ENCODE assay signal across 8 cellular contexts in genomic region chr16:67561824-67562525, GRCh38. TPM values are rescaled to one million over a fixed set of nuclear protein-coding genes. Genes with fewer than 3 reads are reported as not detected.
DNase-seq lines count a peak whose midpoint lies in the region; FAIRE-seq and TF ChIP-seq lines count a peak whose summit lies in the region.

No MANE protein-coding gene starts in this region.

- peak overlapping the region; percentile 56 for H3K18ac ChIP-seq in H1 (ENCODE audit: extremely low read depth, low read length)

- no peak overlapping the region for H2BK15ac ChIP-seq in H1 (ENCODE audit: low read length)

- CTCF ChIA-PET in H1 (lab: Charles Lee; ENCODE audit: partially characterized antibody) = interaction anchor here (0.6 to 10.4 kb wide), 15 partner anchors 14 to 102 kb away, joined by 3 to 108 read pairs (median 4); no protein-coding TSS in a partner anchor

- no peak overlapping the region for H2BK20ac ChIP-seq in H1 (ENCODE audit: low read length)

- peak overlapping the region; percentile 96 for H3K27ac ChIP-seq in H1 (ENCODE audit: low read depth, low read length)

- peak overlapping the region; percentile 54 for H4K91ac ChIP-seq in H1 (replicated peaks; ENCODE audit: insufficient read length, low read length)

- POLR2A ChIA-PET in H1 (lab: Charles Lee; ENCODE audit: partially characterized antibody) = interaction anchor here (0.7 to 8.4 kb wide), 28 partner anchors 9 to 339 kb away, joined by 3 to 105 read pairs (median 5); partner anchors contain the start of genes ACD, ATP6V0D1, C16orf86 and CARMIL2

- 1% methylated on average over 25 of the region's 76 CpGs; no CpG with 5 or more reads in 1 of the 2 experiments for WGBS in H1 (ENCODE audit: extremely low coverage in 1 of 2, insufficient coverage in 1 of 2, insufficient read length in 1 of 2, insufficient replicate concordance in 2 of 2, low coverage in 1 of 2, low lambda C conversion rate in 2 of 2, missing lambda C conversion rate in 1 of 2), 2 experiments

- peak overlapping the region; percentile 9; the same call in 1 of the 2 replicates for H2BK5ac ChIP-seq in H1 (ENCODE audit: low read depth, low read length)

- H2AFZ ChIP-seq in H1 (ENCODE audit: low read length) = no peak overlapping the region

- H3K4me1 ChIP-seq in H1 (replicated peaks in 1 of 4; ENCODE audit: control insufficient read depth in 3 of 4, insufficient read depth in 4 of 4, low read length in 3 of 4) = peaks cover 0 to 7% (median 1%) of the 10 kb centered on the region in 4 experiments; a peak in 4 of 7 replicates

- H3K36me3 ChIP-seq in H1 (ENCODE audit: control insufficient read depth in 2 of 4, insufficient read depth in 4 of 4, low read length in 3 of 4) = no peaks in the 10 kb centered on the region

- DNase-seq in COLO829 (ENCODE audit: low spot score) = peak; percentile 77
- peak; percentile 98 for DNase-seq in GM20000 (ENCODE audit: low spot score)
- peak; percentile 93 for DNase-seq in HS-27A (ENCODE audit: low read depth)
- DNase-seq in NOMO-1 (lab: John Stamatoyannopoulos, UW; ENCODE audit: unreplicated experiment in 2 of 2) = peak; percentile 98 to 100
- DNase-seq in activated CD8-positive, alpha-beta memory T cell treated with anti-CD3 and anti-CD28 coated beads for 48 hours (ENCODE audit: low read depth in 2 of 3, low spot score in 2 of 3) = peak; percentile 87 to 97 (median 92)
- DNase-seq in H1 (ENCODE audit: low read depth in 1 of 2, low spot score in 2 of 2) = peak; percentile 72 to 93
- DNase-seq in mesenteric fat pad (ENCODE audit: low spot score) = peak; percentile 99
- peak; percentile 94 for DNase-seq in stimulated activated CD8-positive, alpha-beta memory T cell treated with anti-CD3 and anti-CD28 coated beads, Interleukin-12 subunit alpha, Interleukin-12 subunit beta, amount 100 ng/mL, for 4 hours (ENCODE audit: low read depth)

- no peak for FAIRE-seq in H1 (lab: Jason Lieb, UNC)

- H3K4me2 ChIP-seq in H1 (ENCODE audit: insufficient read depth in 1 of 2, low read depth in 2 of 2, low read length in 2 of 2) = peak overlapping the region; percentile 81 to 92

- peak overlapping the region; percentile 76 to 88 (median 82) for H3K4me3 ChIP-seq in H1 (ENCODE audit: extremely low read depth in 1 of 4, insufficient read depth in 2 of 4, low read depth in 3 of 4, low read length in 4 of 4)

- peak overlapping the region; percentile 100 for H4K8ac ChIP-seq in H1 (ENCODE audit: extremely low read depth, insufficient read depth, low read length)

- no peak overlapping the region for H2AK5ac ChIP-seq in H1 (ENCODE audit: low read depth, low read length)

- peaks cover 0 to 2% of the 10 kb centered on the region in 2 experiments for H4K20me1 ChIP-seq in H1 (replicated peaks in 1 of 2; ENCODE audit: control insufficient read depth in 1 of 2, insufficient read depth in 2 of 2, low read length in 2 of 2)

- H3K4ac ChIP-seq in H1 (replicated peaks; ENCODE audit: insufficient read length, low read depth, low read length) = no peak overlapping the region

- H3K79me1 ChIP-seq in H1 (ENCODE audit: low read depth, low read length) = peaks cover 10% of the 10 kb centered on the region

- H2BK120ac ChIP-seq in H1 (replicated peaks; ENCODE audit: low read depth, low read length) = no peak overlapping the region

- peak overlapping the region; percentile 72 to 100 (median 94) for H3K9ac ChIP-seq in H1 (replicated peaks in 1 of 4; ENCODE audit: extremely low read depth in 1 of 4, low read depth in 3 of 4, low read length in 3 of 4)

- H4K5ac ChIP-seq in H1 (ENCODE audit: insufficient read length, low read depth, low read length) = peak overlapping the region; percentile 65

- peaks cover 13 to 56% of the 10 kb centered on the region in 2 experiments for H3K79me2 ChIP-seq in H1 (ENCODE audit: control insufficient read depth in 1 of 2, insufficient read depth in 2 of 2, low read length in 2 of 2)

- no peak overlapping the region for H3K23ac ChIP-seq in H1 (ENCODE audit: insufficient read length)

- no peak for TF ChIP-seq RAD21 in H1 (IDR thresholded peaks at IDR 0.05 in 1 of 2, conservative IDR thresholded peaks at IDR 0.05 in 1 of 2; ENCODE audit: low read depth in 2 of 2, low read length in 2 of 2)

- no peak overlapping the region for H2BK12ac ChIP-seq in H1 (ENCODE audit: low read depth, low read length)

- peak in 1 of 2 experiments; percentile 9; a peak in 1 of 3 replicates for TF ChIP-seq EP300 in H1 (IDR thresholded peaks at IDR 0.05; ENCODE audit: borderline replicate concordance in 1 of 2, low read depth in 2 of 2, low read length in 2 of 2)

- no peaks in the 10 kb centered on the region for H3K9me3 ChIP-seq in H1 (ENCODE audit: insufficient read depth in 2 of 2, low read depth in 1 of 2, low read length in 1 of 2)

- H3K23me2 ChIP-seq in H1 (ENCODE audit: low read depth, low read length) = peaks cover 3% of the 10 kb centered on the region

- no peaks in the 10 kb centered on the region for H3K27me3 ChIP-seq in H1 (replicated peaks in 1 of 4; ENCODE audit: control insufficient read depth in 3 of 4, extremely low read depth in 1 of 4, insufficient read depth in 3 of 4, low read length in 3 of 4)

- peak overlapping the region; percentile 27 for H3K56ac ChIP-seq in H1 (replicated peaks; ENCODE audit: insufficient read length, low read depth, low read length)

- TF ChIP-seq POLR2A in H1 (IDR thresholded peaks at IDR 0.05; ENCODE audit: control extremely low read depth in 1 of 2, low read depth in 2 of 2, low read length in 2 of 2) = peak; percentile 49 to 79

- no peak overlapping the region for H3K14ac ChIP-seq in H1 (ENCODE audit: insufficient read length)

- TF ChIP-seq CTCF in GM20000 (IDR thresholded peaks at IDR 0.05; ENCODE audit: extremely low read depth, missing control alignments) (no peak), H1 (IDR thresholded peaks at IDR 0.05; ENCODE audit: control extremely low read depth in 1 of 3, insufficient read depth in 1 of 3, low read depth in 1 of 3, low read length in 3 of 3) (no peak)

TF ChIP-seq in H1, 55 proteins besides CTCF, POLR2A, EP300 and RAD21 (continues in another document):
- TF ChIP-seq YY1 (IDR thresholded peaks at IDR 0.05; ENCODE audit: low read depth, low read length) (no peak), SUZ12 (IDR thresholded peaks at IDR 0.05; ENCODE audit: low read length) (peak; percentile 57; the same call in 1 of the 2 replicates), NRF1 (IDR thresholded peaks at IDR 0.05; ENCODE audit: low read depth, low read length) (no peak), GTF2F1 (IDR thresholded peaks at IDR 0.05; ENCODE audit: borderline replicate concordance, low read depth, low read length) (0 out of 2 replicates have a peak, but pooled peaks have one; percentile 13), SIN3A (conservative IDR thresholded peaks at IDR 0.05 in 1 of 2, IDR thresholded peaks at IDR 0.05 in 1 of 2; ENCODE audit: low read depth in 1 of 2, low read length in 2 of 2) (peak; percentile 54 to 81; a peak in 2 of 4 replicates), RNF2 (IDR thresholded peaks at IDR 0.05; ENCODE audit: borderline replicate concordance, low read depth, low read length, missing control alignments, poor library complexity, severe bottlenecking) (no peak), HDAC6 (IDR thresholded peaks at IDR 0.05; ENCODE audit: low read depth, low read length) (no peak), BRCA1 (IDR thresholded peaks at IDR 0.05; ENCODE audit: low read depth, low read length) (no peak)

RNA-seq across cellular contexts. Expression of gene CTCF, which starts 0.4 kb away (rescaled TPM):
- total RNA-seq in H1 (2021; fragmentation: NEBNext Ultra II Directional; extraction: Animal tissue kit (Norgen Biotek cat#: 25700)) = 66.0 and 67.5 TPM in 2 replicates
- polyA plus RNA-seq in H1 (2011; rRNA removed) = 24.2 and 32.4 TPM in 2 replicates
- 37.2 TPM for polyA plus RNA-seq in H1 (2011; cell fraction: cytosol; rRNA removed)
- 29.2 TPM for polyA plus RNA-seq in H1 (2011; cell fraction: nucleus; rRNA removed)
- 43.4 to 53.6 TPM (median 48.6 TPM) in 4 replicates for polyA plus RNA-seq in H1 (2012, experiment 1 of 2)
- 8.4 TPM for polyA plus RNA-seq in H1 (2012, experiment 2 of 2)
- 36.9 TPM for polyA plus RNA-seq in H1 (2013, experiment 1 of 2)
- polyA plus RNA-seq in H1 (2013, experiment 2 of 2) = 34.8 TPM
- 68.3 and 71.1 TPM in 2 replicates for polyA minus RNA-seq in H1 (2011; rRNA and poly(A)+ RNA removed)
- polyA minus RNA-seq in H1 (2011; cell fraction: cytosol; rRNA and poly(A)+ RNA removed) = 32.3 TPM
- 38.8 TPM for polyA minus RNA-seq in H1 (2011; cell fraction: nucleus; rRNA and poly(A)+ RNA removed)
- total RNA-seq in mesenteric fat pad = 26.2 TPM

RNA-seq across cellular contexts. Expression of gene RIPOR1, which starts 33.3 kb away (rescaled TPM):
- 8.0 and 10.1 TPM in 2 replicates for total RNA-seq in H1 (2021; fragmentation: NEBNext Ultra II Directional; extraction: Animal tissue kit (Norgen Biotek cat#: 25700))
- polyA plus RNA-seq in H1 (2011; rRNA removed) = 2.7 and 4.4 TPM in 2 replicates
- 1.8 TPM for polyA plus RNA-seq in H1 (2011; cell fraction: cytosol; rRNA removed)
- 9.7 TPM for polyA plus RNA-seq in H1 (2011; cell fraction: nucleus; rRNA removed)
- polyA plus RNA-seq in H1 (2012, experiment 1 of 2) = 6.4 to 11.6 TPM (median 10.3 TPM) in 4 replicates
- polyA plus RNA-seq in H1 (2012, experiment 2 of 2) = 6.5 TPM
- polyA plus RNA-seq in H1 (2013, experiment 1 of 2) = 9.2 TPM
- 8.0 TPM for polyA plus RNA-seq in H1 (2013, experiment 2 of 2)
- polyA minus RNA-seq in H1 (2011; rRNA and poly(A)+ RNA removed) = 2.2 and 2.7 TPM in 2 replicates
- polyA minus RNA-seq in H1 (2011; cell fraction: cytosol; rRNA and poly(A)+ RNA removed) = 7.9 TPM
- 8.0 TPM for polyA minus RNA-seq in H1 (2011; cell fraction: nucleus; rRNA and poly(A)+ RNA removed)
- 107 TPM for total RNA-seq in mesenteric fat pad

Comparison
In these comparisons a context has a peak if more than half of its experiments do, and no peak if none do; other contexts are left out.
1. Peak in every context shown above with its lines: DNase-seq, H3K4me3 ChIP-seq and H3K27ac ChIP-seq.